20 cellular contexts compared by ENCODE assay signal in the genomic region with DNA sequence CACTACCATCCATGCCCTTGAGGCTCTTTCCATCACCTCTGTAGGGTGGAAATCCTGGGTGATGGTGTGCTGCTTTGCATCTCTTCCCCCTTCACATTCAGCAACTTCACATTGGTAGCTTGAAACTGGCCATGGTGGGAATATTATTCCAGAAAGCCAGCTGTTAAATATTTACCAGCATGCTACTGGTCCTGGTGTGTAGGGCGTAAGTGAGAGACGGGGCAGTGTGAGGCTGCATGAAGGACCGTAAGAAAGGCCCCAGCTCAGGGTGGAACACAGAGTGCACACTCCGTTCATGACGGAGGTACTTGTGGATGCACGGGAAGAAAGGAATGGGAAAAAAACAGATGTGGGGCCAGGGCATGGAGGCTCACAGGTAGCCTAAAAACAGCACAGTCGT.
DNase-seq lines count a peak whose midpoint lies in the region; ATAC-seq, FAIRE-seq and TF ChIP-seq lines count a peak whose summit lies in the region.
"Had no signal": no experiment of that assay in that cellular context is flagged by ENCODE, and none has a peak within 500 bp of the region (broad histone marks: within the 10 kb centered on the region; RNA-seq: fewer than 3 reads in every experiment).

No MANE protein-coding gene starts in this region.

- no peak overlapping the region for H3K4ac ChIP-seq in neuronal stem cell (ENCODE audit: low read length)

- no peak overlapping the region for H2BK12ac ChIP-seq in neuronal stem cell (ENCODE audit: low read length)

- H3K4me1 ChIP-seq in kidney (ENCODE audit: control insufficient read depth in 1 of 2, insufficient read depth in 1 of 2, low read depth in 1 of 2, low read length in 2 of 2): peaks cover 0 to 7% of the 10 kb centered on the region in 2 donors
- H3K4me1 ChIP-seq in tibial nerve: peaks cover 0 to 44% (median 15%) of the 10 kb centered on the region in 4 donors
- peaks cover 0 to 23% of the 10 kb centered on the region in 2 donors for H3K4me1 ChIP-seq in neuronal stem cell (ENCODE audit: control insufficient read depth in 2 of 2, insufficient read depth in 1 of 2, low read depth in 1 of 2, low read length in 2 of 2)

- H2BK15ac ChIP-seq in neuronal stem cell (ENCODE audit: low read length): no peak overlapping the region

- TF ChIP-seq EP300 in tibial nerve (IDR thresholded peaks at IDR 0.05): no peak

- H3K4me2 ChIP-seq in neuronal stem cell (ENCODE audit: insufficient read depth, low read length, poor library complexity, severe bottlenecking): no peak overlapping the region
- H3K4me2 ChIP-seq: KMS-11 had no signal

- H3K4me3 Mint-ChIP-seq in nephron progenitor cell: peak overlapping the region; percentile 55

- H3K9ac ChIP-seq in kidney (ENCODE audit: low read length in 2 of 2): no peak overlapping the region
- no peak overlapping the region for H3K9ac ChIP-seq in neuronal stem cell (ENCODE audit: low read depth, low read length, poor library complexity)
- H3K9ac ChIP-seq: KMS-11 had no signal

- H3K23ac ChIP-seq in neuronal stem cell (ENCODE audit: low read depth, low read length, poor library complexity): no peak overlapping the region

- WGBS in tibial nerve, 2 donors: 77 to 78% methylated on average over 7 of the region's 7 CpGs
- WGBS in neuronal stem cell (ENCODE audit: extremely low coverage in 2 of 2, insufficient read length in 2 of 2, insufficient replicate concordance in 1 of 2), 2 donors: no CpG with 5 or more reads among the region's 7 CpGs

- H3K18ac ChIP-seq in neuronal stem cell (ENCODE audit: low read length): no peak overlapping the region

- H3K9me3 Mint-ChIP-seq in nephron progenitor cell: no peaks in the 10 kb centered on the region

- H3K27me3 Mint-ChIP-seq in nephron progenitor cell (ENCODE audit: low read depth, poor library complexity): peaks cover 6% of the 10 kb centered on the region

- H3K27me3 ChIP-seq in tibial nerve: no peaks in the 10 kb centered on the region
- H3K27me3 ChIP-seq in neuronal stem cell (ENCODE audit: control insufficient read depth in 3 of 3, insufficient read depth in 3 of 3, low read depth in 1 of 3, low read length in 3 of 3): no peaks in the 10 kb centered on the region
- H3K27me3 ChIP-seq: SJCRH30 had no signal

- no peak for FAIRE-seq in kidney (lab: Jason Lieb, UNC)
- FAIRE-seq: A204.1, G401.6, GM12892, HTR-8/SVneo, RCC 7860 had no signal

- ATAC-seq in GM21515 (IDR thresholded peaks at IDR 0.05; ENCODE audit: unreplicated experiment): no peak

- H3K27ac Mint-ChIP-seq in nephron progenitor cell: peak overlapping the region; percentile 78

- H4K91ac ChIP-seq in neuronal stem cell (ENCODE audit: low read depth, low read length, poor library complexity): no peak overlapping the region

- peaks cover 16% of the 10 kb centered on the region for H3K36me3 Mint-ChIP-seq in nephron progenitor cell (ENCODE audit: low read depth)

- DNase-seq in NCI-H526 treated with DMSO at 0.1 percent for 48 hours (lab: John Stamatoyannopoulos, UW) (peak; percentile 35), kidney (peak; percentile 30), nephron progenitor cell (no peak), tibial nerve (ENCODE audit: low spot score in 2 of 2) (no peak), neuronal stem cell (ENCODE audit: low spot score) (no peak)
- DNase-seq in activated CD8-positive, alpha-beta memory T cell treated with anti-CD3 and anti-CD28 coated beads, Interleukin-2, amount 50 U/mL, for 4 hours: no peak
- DNase-seq: NCI-H1105, NCI-H2029 treated with DMSO at 0.1 percent for 48 hours, NCI-H345, NCI-H524 treated with DMSO at 0.1 percent for 48 hours, OCI-M1, SJCRH30 had no signal

- no peak overlapping the region for H2AK5ac ChIP-seq in neuronal stem cell (ENCODE audit: low read depth, low read length)

- H3K9me3 ChIP-seq in kidney (ENCODE audit: control insufficient read depth in 1 of 2, low read length in 2 of 2) (no peaks in the 10 kb centered on the region), tibial nerve (no peaks in the 10 kb centered on the region), neuronal stem cell (replicated peaks in 1 of 2; ENCODE audit: control insufficient read depth in 2 of 2, insufficient read depth in 1 of 2, low read depth in 1 of 2, low read length in 2 of 2) (no peaks in the 10 kb centered on the region)
- H3K9me3 ChIP-seq: SJCRH30 had no signal

- H3K4me1 Mint-ChIP-seq in nephron progenitor cell: peaks cover 61% of the 10 kb centered on the region

- intact Hi-C loops in kidney (cut with DNase I): no loop called here

- H3K14ac ChIP-seq in neuronal stem cell (ENCODE audit: low read length): no peak overlapping the region

- H2BK120ac ChIP-seq in neuronal stem cell (ENCODE audit: low read depth, low read length): no peak overlapping the region

- H3K36me3 ChIP-seq in kidney (ENCODE audit: control insufficient read depth in 1 of 2, insufficient read depth in 2 of 2, low read length in 2 of 2): no peaks in the 10 kb centered on the region
- H3K36me3 ChIP-seq in tibial nerve: no peaks in the 10 kb centered on the region
- H3K36me3 ChIP-seq in neuronal stem cell (replicated peaks in 1 of 2; ENCODE audit: control insufficient read depth in 2 of 2, insufficient read depth in 2 of 2, low read length in 2 of 2): peaks cover 0 to 37% of the 10 kb centered on the region in 2 donors
- H3K36me3 ChIP-seq: SJCRH30 had no signal

- H2AFZ ChIP-seq in neuronal stem cell (ENCODE audit: low read length): no peak overlapping the region

- no peak overlapping the region for H4K8ac ChIP-seq in neuronal stem cell (ENCODE audit: low read depth, low read length)

- no peak overlapping the region for H2BK5ac ChIP-seq in neuronal stem cell (ENCODE audit: low read length)

- TF ChIP-seq POLR2A in tibial nerve (IDR thresholded peaks at IDR 0.05): no peak

- H3K27ac ChIP-seq in kidney (ENCODE audit: low read depth in 2 of 2, low read length in 2 of 2) (no peak overlapping the region), tibial nerve (peak overlapping the region in 3 of 4 donors; percentile 8 to 63 (median 57)), neuronal stem cell (replicated peaks; ENCODE audit: low read length) (no peak overlapping the region)
- H3K27ac ChIP-seq: C4-2B, KMS-11, SJCRH30 had no signal

- no peaks in the 10 kb centered on the region for H3K79me1 ChIP-seq in neuronal stem cell (ENCODE audit: low read depth, low read length)

- H3K4me3 ChIP-seq in kidney (ENCODE audit: low read length in 2 of 2) (no peak overlapping the region), tibial nerve (no peak overlapping the region), neuronal stem cell (ENCODE audit: low read length in 2 of 2) (no peak overlapping the region)
- H3K4me3 ChIP-seq: SJCRH30 had no signal

- TF ChIP-seq CTCF in kidney (IDR thresholded peaks at IDR 0.05; ENCODE audit: borderline replicate concordance, extremely low read depth, insufficient read depth) (no peak), nephron progenitor cell (IDR thresholded peaks at IDR 0.05) (no peak), tibial nerve (IDR thresholded peaks at IDR 0.05) (no peak)

Comparison
In these comparisons a context has a peak if more than half of its experiments do, and no peak if none do; other contexts are left out.
1. DNase-seq: peak in NCI-H526 treated with DMSO at 0.1 percent for 48 hours (single experiment) and kidney (single experiment); none in nephron progenitor cell (single experiment), tibial nerve (0 of 2), neuronal stem cell (single experiment) and activated CD8-positive, alpha-beta memory T cell treated with anti-CD3 and anti-CD28 coated beads, Interleukin-2, amount 50 U/mL, for 4 hours (single experiment).
2. H3K27ac ChIP-seq: peak in tibial nerve (3 of 4); none in kidney (0 of 2) and neuronal stem cell (single experiment).